1 cellular context compared by ENCODE assay signal in genomic region chr19:14162871-14163297, GRCh38.
A peak's percentile ranks its signal among the peaks of the same experiment; 100 is the strongest.
TF ChIP-seq lines count a peak whose summit lies in the region.

No MANE protein-coding gene starts in this region.

TF ChIP-seq in WTC11, 78 proteins besides CTCF, POLR2A, EP300 and RAD21 (continued from another document):
- TF ChIP-seq FOXP1 (CRISPR knock-in tag; IDR thresholded peaks at IDR 0.05; ENCODE audit: borderline replicate concordance) = peak; percentile 13; the same call in 1 of the 2 replicates
